Comparison of ENCODE assay signal across 10 cellular contexts in genomic region chr11:33691051-33691864, GRCh38. TPM values are rescaled to one million over a fixed set of nuclear protein-coding genes. Genes with fewer than 3 reads are reported as not detected.
DNase-seq lines count a peak whose midpoint lies in the region; ATAC-seq and TF ChIP-seq lines count a peak whose summit lies in the region.
"Had no signal": no experiment of that assay in that cellular context is flagged by ENCODE, and none has a peak within 500 bp of the region (broad histone marks: within the 10 kb centered on the region; RNA-seq: fewer than 3 reads in every experiment).

No MANE protein-coding gene starts in this region.

- 81 to 84% methylated on average over 6 of the region's 6 CpGs for WGBS in lung, 2 donors
- 81 to 88% methylated on average over 6 of the region's 6 CpGs for WGBS in thyroid gland, 2 donors

- H3K27me3 ChIP-seq in lung (ENCODE audit: control insufficient read depth, insufficient read depth), result no peaks in the 10 kb centered on the region
- no peaks in the 10 kb centered on the region for H3K27me3 ChIP-seq in thyroid gland

- POLR2A ChIA-PET in MCF 10A (lab: Yijun Ruan, JAX), result interaction anchor here (0.5 to 7.3 kb wide), 19 partner anchors 10 to 743 kb away, joined by 3 to 124 read pairs (median 5); partner anchors contain the start of genes C11orf91, CD59 and CSTF3

- intact Hi-C loops in MCF 10A (cut with micrococcal nuclease), result loop anchor here (2.0 to 5.0 kb wide), 4 partner anchors 54 to 530 kb away; partner anchors contain the start of genes CSTF3 and HIPK3
- intact Hi-C loops in thyroid gland (cut with DNase I), result no loop called here

- DNase-seq in NCI-H2171 treated with DMSO at 0.1 percent for 48 hours (lab: John Stamatoyannopoulos, UW), result peak; percentile 48
- no peak for DNase-seq in NCI-H2171 (lab: John Stamatoyannopoulos, UW)
- DNase-seq in MCF 10A (ENCODE audit: unreplicated experiment), result no peak
- DNase-seq in lung (ENCODE audit: low spot score), result no peak
- DNase-seq in thyroid gland, result no peak
- no peak for DNase-seq in activated CD4-positive, alpha-beta T cell treated with anti-CD3 and anti-CD28 coated beads, Interleukin-2, amount 50 U/mL, for 4 hours
- DNase-seq: activated naive CD8-positive, alpha-beta T cell treated with anti-CD3 and anti-CD28 coated beads, Interleukin-2, amount 50 U/mL, for 24 hours had no signal

- H3K4me1 ChIP-seq in lung (ENCODE audit: control insufficient read depth in 2 of 2, insufficient read depth in 2 of 2, low read length in 2 of 2) (peaks cover 6 to 24% of the 10 kb centered on the region in 2 donors), thyroid gland (peaks cover 38 to 60% of the 10 kb centered on the region in 2 donors)

- no peaks in the 10 kb centered on the region for H3K9me3 ChIP-seq in lung (ENCODE audit: control insufficient read depth in 2 of 2, insufficient read depth in 1 of 2, low read length in 1 of 2)
- no peaks in the 10 kb centered on the region for H3K9me3 ChIP-seq in thyroid gland

- ATAC-seq in lung (ENCODE audit: insufficient read depth, low FRiP score), result no peak
- ATAC-seq in HG03025 (IDR thresholded peaks at IDR 0.05; ENCODE audit: low FRiP score, unreplicated experiment), result no peak
- no peak for ATAC-seq in GM18909 (IDR thresholded peaks at IDR 0.05; ENCODE audit: poor library complexity, unreplicated experiment)

- H3K9me3 Mint-ChIP-seq in MCF 10A (ENCODE audit: unreplicated experiment), result no peaks in the 10 kb centered on the region
- H3K9me3 Mint-ChIP-seq: activated naive CD8-positive, alpha-beta T cell treated with anti-CD3 and anti-CD28 coated beads, Interleukin-2, amount 50 U/mL, for 24 hours had no signal

- no peaks in the 10 kb centered on the region for H3K27me3 Mint-ChIP-seq in MCF 10A (ENCODE audit: insufficient read depth, unreplicated experiment)

- TF ChIP-seq CTCF in MCF 10A (IDR thresholded peaks at IDR 0.05; ENCODE audit: unreplicated experiment) (no peak), lung (IDR thresholded peaks at IDR 0.05; ENCODE audit: control extremely low read depth, extremely low read depth) (no peak), thyroid gland (IDR thresholded peaks at IDR 0.05) (no peak)

- H3K4me3 Mint-ChIP-seq in MCF 10A (ENCODE audit: unreplicated experiment), result peak overlapping the region; percentile 64
- H3K4me3 Mint-ChIP-seq: activated naive CD8-positive, alpha-beta T cell treated with anti-CD3 and anti-CD28 coated beads, Interleukin-2, amount 50 U/mL, for 24 hours had no signal

- H3K36me3 ChIP-seq in lung (ENCODE audit: control insufficient read depth in 2 of 2, insufficient read depth in 2 of 2, low read length in 2 of 2) (no peaks in the 10 kb centered on the region), thyroid gland (no peaks in the 10 kb centered on the region)

- H3K4me1 Mint-ChIP-seq in MCF 10A (ENCODE audit: insufficient read depth, unreplicated experiment), result peaks cover 55% of the 10 kb centered on the region

- H3K36me3 Mint-ChIP-seq in MCF 10A (ENCODE audit: insufficient read depth, unreplicated experiment), result peaks cover 9% of the 10 kb centered on the region

- CTCF ChIA-PET in MCF 10A (lab: Yijun Ruan, JAX), result interaction anchor here (0.6 to 7.6 kb wide), 13 partner anchors 10 to 518 kb away, joined by 3 to 175 read pairs (median 3); partner anchors contain the start of genes C11orf91 and CD59

- H3K4me3 ChIP-seq in lung (no peak overlapping the region), thyroid gland (replicated peaks in 1 of 3) (no peak overlapping the region)

- H3K27ac ChIP-seq in lung (ENCODE audit: low read depth in 1 of 2, low read length in 1 of 2) (peak overlapping the region; percentile 79 to 91), thyroid gland (peak overlapping the region; percentile 86 to 92 (median 89))
- H3K27ac ChIP-seq: VCaP had no signal

- TF ChIP-seq POLR2A in thyroid gland (IDR thresholded peaks at IDR 0.05), result no peak

- peak overlapping the region; percentile 96 for H3K27ac Mint-ChIP-seq in MCF 10A (ENCODE audit: low read depth, unreplicated experiment)
- H3K27ac Mint-ChIP-seq: activated naive CD8-positive, alpha-beta T cell treated with anti-CD3 and anti-CD28 coated beads, Interleukin-2, amount 50 U/mL, for 24 hours had no signal

- no TSS peak for BruUV-seq in MCF 10A (replicated peaks; lab: Mats Ljungman, UMichigan)

RNA-seq across cellular contexts. Expression of gene C11orf91, which starts 9.4 kb away (rescaled TPM):
- total RNA-seq in MCF 10A (2022) (2.8 and 2.9 TPM in 2 replicates), lung (1 to 10 TPM in 1 of 2 donors, not detected in 1; 3.6 TPM), thyroid gland (not detected)
- polyA plus RNA-seq in lung, result under 1 TPM in 1 of 2 donors, not detected in 1; 0.58 TPM

RNA-seq across cellular contexts. Expression of gene CD59, which starts 45.0 kb away (rescaled TPM):
- total RNA-seq in MCF 10A (2022), result 597 and 618 TPM in 2 replicates
- 100 to 1,000 TPM; 457 to 833 TPM for total RNA-seq in lung
- polyA plus RNA-seq in lung, result 100 to 1,000 TPM; 215 to 620 TPM
- total RNA-seq in thyroid gland, result 100 to 1,000 TPM; 367 to 562 (median 504) TPM
